In genomic region chr11:77604281-77604680, GRCh38 we compare ENCODE assay signal across 20 cellular contexts. TPM values are rescaled to one million over a fixed set of nuclear protein-coding genes. Genes with fewer than 3 reads are reported as not detected.
DNase-seq lines count a peak whose midpoint lies in the region; ATAC-seq, FAIRE-seq and TF ChIP-seq lines count a peak whose summit lies in the region.
"Had no signal": no experiment of that assay in that cellular context is flagged by ENCODE, and none has a peak within 500 bp of the region (broad histone marks: within the 10 kb centered on the region; RNA-seq: fewer than 3 reads in every experiment).

No MANE protein-coding gene starts in this region.

- H3K56ac ChIP-seq in IMR-90 (ENCODE audit: extremely low read depth, insufficient read depth, low read length), result no peak overlapping the region

- FAIRE-seq in HepG2 (lab: Jason Lieb, UNC), result no peak
- no peak for FAIRE-seq in K562 (lab: Jason Lieb, UNC)
- FAIRE-seq in GM19239 (lab: Jason Lieb, UNC), result no peak
- FAIRE-seq in urothelium cell line (lab: Jason Lieb, UNC), result no peak
- FAIRE-seq: A204.1, D721Med, GM12891 had no signal

- H3K4me2 ChIP-seq in HepG2 (ENCODE audit: low read depth, low read length) (no peak overlapping the region), IMR-90 (ENCODE audit: low read depth, low read length) (no peak overlapping the region), K562 (ENCODE audit: insufficient read depth, low read length) (no peak overlapping the region)
- H3K4me2 ChIP-seq: BLaER1 treated with 17β-estradiol and CSF1 and Interleukin-3, amounts not matched to agents 10 nM and 100 nM had no signal

- H3K36me3 ChIP-seq in HepG2 (replicated peaks in 1 of 2; ENCODE audit: control insufficient read depth in 1 of 2, insufficient read depth in 2 of 2, low read length in 2 of 2) (peaks cover 4 to 44% of the 10 kb centered on the region in 2 experiments), right lobe of liver (peaks cover 0 to 7% (median 6%) of the 10 kb centered on the region in 4 donors), IMR-90 (ENCODE audit: control insufficient read depth, insufficient read depth, low read length) (peaks cover 2% of the 10 kb centered on the region), K562 (ENCODE audit: control insufficient read depth, insufficient read depth, low read length) (peaks cover 51% of the 10 kb centered on the region)

- H3K27ac ChIP-seq in HepG2 (ENCODE audit: extremely low read length, insufficient read depth, low read length) (no peak overlapping the region), right lobe of liver (no peak overlapping the region), IMR-90 (ENCODE audit: insufficient read depth, low read length) (no peak overlapping the region), K562 (ENCODE audit: extremely low read depth, low read depth, low read length) (no peak overlapping the region)
- H3K27ac ChIP-seq: BLaER1 treated with 17β-estradiol and CSF1 and Interleukin-3, amounts not matched to agents 10 nM and 100 nM; C4-2B had no signal

- no peak overlapping the region for H3K4ac ChIP-seq in IMR-90 (ENCODE audit: low read depth, low read length)

- no peaks in the 10 kb centered on the region; a peak in 1 of 4 replicates for H3K79me1 ChIP-seq in IMR-90 (ENCODE audit: low read depth in 1 of 2, low read length in 2 of 2)

- no peak overlapping the region for H2BK15ac ChIP-seq in IMR-90 (ENCODE audit: low read depth, low read length)

- no peak overlapping the region for H2BK20ac ChIP-seq in IMR-90 (ENCODE audit: low read depth, low read length)

- in situ Hi-C loops in HepG2 (cut with HindIII; ENCODE audit: extremely low pct_ligation_motif_present, low pct_unique_long_range_greater_than_20kb), result no loop called here
- in situ Hi-C loops in IMR-90 (cut with MboI; ENCODE audit: low sequenced_read_pairs), result no loop called here
- in situ Hi-C loops in K562 (cut with MboI), result no loop called here

- H3K9me3 ChIP-seq in HepG2 (ENCODE audit: low read length) (no peaks in the 10 kb centered on the region), right lobe of liver (no peaks in the 10 kb centered on the region), IMR-90 (ENCODE audit: control insufficient read depth, insufficient read depth, low read length) (no peaks in the 10 kb centered on the region), K562 (replicated peaks; ENCODE audit: control insufficient read depth, insufficient read depth, low read depth, low read length) (no peaks in the 10 kb centered on the region)
- H3K9me3 ChIP-seq: BLaER1 treated with 17β-estradiol and CSF1 and Interleukin-3, amounts not matched to agents 10 nM and 100 nM had no signal

- H2AK5ac ChIP-seq in IMR-90 (ENCODE audit: low read depth, low read length), result no peak overlapping the region

- no peak for TF ChIP-seq CTCF in HepG2 (CRISPR knock-in tag; IDR thresholded peaks at IDR 0.05)
- TF ChIP-seq CTCF in right lobe of liver (IDR thresholded peaks at IDR 0.05), result no peak
- TF ChIP-seq CTCF in IMR-90 (conservative IDR thresholded peaks at IDR 0.05; ENCODE audit: low read depth, low read length), result no peak
- no peak for TF ChIP-seq CTCF in K562 (IDR thresholded peaks at IDR 0.05 in 2 of 3, conservative IDR thresholded peaks at IDR 0.05 in 1 of 3; ENCODE audit: insufficient read depth in 2 of 3, low read depth in 1 of 3, low read length in 3 of 3)

- H4K91ac ChIP-seq in IMR-90 (ENCODE audit: insufficient read depth, low read depth, low read length), result no peak overlapping the region

- H4K5ac ChIP-seq in IMR-90 (ENCODE audit: low read depth, low read length), result no peak overlapping the region

- intact Hi-C loops in HepG2 (cut with micrococcal nuclease; ENCODE audit: unreplicated experiment), result no loop called here
- intact Hi-C loops in right lobe of liver (cut with DNase I), result no loop called here
- intact Hi-C loops in IMR-90 (cut with micrococcal nuclease), result no loop called here
- intact Hi-C loops in K562 (cut with micrococcal nuclease), result no loop called here

- no peak for ATAC-seq in HepG2
- ATAC-seq in right lobe of liver, result no peak
- ATAC-seq in IMR-90 (ENCODE audit: low read depth), result no peak
- ATAC-seq in K562, result no peak
- ATAC-seq in HG02884 (IDR thresholded peaks at IDR 0.05; ENCODE audit: unreplicated experiment), result no peak
- ATAC-seq: CD8-positive, alpha-beta T cell had no signal

- TF ChIP-seq RAD21 in HepG2 (CRISPR knock-in tag; IDR thresholded peaks at IDR 0.05), result no peak
- no peak for TF ChIP-seq RAD21 in IMR-90 (IDR thresholded peaks at IDR 0.05; ENCODE audit: low read length)
- no peak for TF ChIP-seq RAD21 in K562 (CRISPR knock-in tag; conservative IDR thresholded peaks at IDR 0.05 in 1 of 2, IDR thresholded peaks at IDR 0.05 in 1 of 2)

- no peak overlapping the region for H2BK5ac ChIP-seq in IMR-90 (ENCODE audit: low read depth, low read length, poor library complexity, severe bottlenecking)

- no peak overlapping the region for H2BK120ac ChIP-seq in IMR-90 (ENCODE audit: low read depth, low read length)

- TF ChIP-seq EP300 in HepG2 (IDR thresholded peaks at IDR 0.05; ENCODE audit: low read depth in 2 of 2, low read length in 2 of 2), result no peak
- no peak for TF ChIP-seq EP300 in HepG2 (CRISPR knock-in tag; IDR thresholded peaks at IDR 0.05; ENCODE audit: borderline replicate concordance)
- no peak for TF ChIP-seq EP300 in K562 (IDR thresholded peaks at IDR 0.05; ENCODE audit: low read length)

- H4K20me1 ChIP-seq in HepG2 (ENCODE audit: insufficient read depth, low read length) (no peaks in the 10 kb centered on the region), IMR-90 (ENCODE audit: insufficient read depth, low read length) (no peaks in the 10 kb centered on the region), K562 (replicated peaks; ENCODE audit: control insufficient read depth, insufficient read depth, low read length) (no peaks in the 10 kb centered on the region)
- H4K20me1 ChIP-seq: BLaER1 treated with 17β-estradiol and CSF1 and Interleukin-3, amounts not matched to agents 10 nM and 100 nM had no signal

- no peak overlapping the region for H3K18ac ChIP-seq in IMR-90 (ENCODE audit: low read depth, low read length)

- TF ChIP-seq POLR2A in HepG2 (IDR thresholded peaks at IDR 0.05; ENCODE audit: insufficient read depth in 1 of 2, low read depth in 2 of 2, low read length in 2 of 2), result no peak
- TF ChIP-seq POLR2A in right lobe of liver (IDR thresholded peaks at IDR 0.05), result no peak
- TF ChIP-seq POLR2A in IMR-90 (IDR thresholded peaks at IDR 0.05; ENCODE audit: low read depth, low read length), result no peak
- no peak for TF ChIP-seq POLR2A in K562 (conservative IDR thresholded peaks at IDR 0.05)

- dilution Hi-C loops in IMR-90 (cut with HindIII; ENCODE audit: low sequenced_read_pairs, unreplicated experiment), result no loop called here

- BruUV-seq in HepG2 (replicated peaks; lab: Mats Ljungman, UMichigan) (no TSS peak), IMR-90 (replicated peaks; lab: Mats Ljungman, UMichigan) (no TSS peak), K562 (replicated peaks; lab: Mats Ljungman, UMichigan) (no TSS peak)

- H4K8ac ChIP-seq in IMR-90 (ENCODE audit: low read depth in 2 of 2, low read length in 2 of 2), result no peak overlapping the region

- CTCF ChIA-PET in HepG2 (lab: Yijun Ruan, JAX; ENCODE audit: low intra/inter-chr PET ratio, low total read pairs) (no interaction called here), IMR-90 (lab: Yijun Ruan, JAX) (no interaction called here), K562 (lab: Yijun Ruan, JAX; ENCODE audit: low intra/inter-chr PET ratio) (no interaction called here)

- H3K9ac ChIP-seq in HepG2 (ENCODE audit: insufficient read depth, low read depth, low read length) (no peak overlapping the region), IMR-90 (ENCODE audit: low read depth, low read length) (no peak overlapping the region), K562 (ENCODE audit: insufficient read depth in 1 of 2, low read depth in 2 of 2, low read length in 2 of 2) (no peak overlapping the region)
- H3K9ac ChIP-seq: BLaER1 treated with 17β-estradiol and CSF1 and Interleukin-3, amounts not matched to agents 10 nM and 100 nM had no signal

- no peak overlapping the region for H3K14ac ChIP-seq in IMR-90 (replicated peaks; ENCODE audit: low read depth, low read length)

- no peak overlapping the region for H3K4me3 ChIP-seq in HepG2 (replicated peaks in 1 of 3; ENCODE audit: insufficient read depth in 1 of 3, low read depth in 2 of 3, low read length in 3 of 3)
- no peak overlapping the region for H3K4me3 ChIP-seq in right lobe of liver
- H3K4me3 ChIP-seq in IMR-90 (ENCODE audit: insufficient read depth, low read depth, low read length), result no peak overlapping the region
- no peak overlapping the region for H3K4me3 ChIP-seq in K562
- H3K4me3 ChIP-seq: BLaER1 treated with 17β-estradiol and CSF1 and Interleukin-3, amounts not matched to agents 10 nM and 100 nM had no signal

- H3K79me2 ChIP-seq in HepG2 (ENCODE audit: insufficient read depth, low read length) (no peaks in the 10 kb centered on the region), K562 (ENCODE audit: control insufficient read depth, insufficient read depth, low read length) (no peaks in the 10 kb centered on the region)

- H3K9me1 ChIP-seq in IMR-90 (ENCODE audit: insufficient read depth, low read length) (peaks cover 8% of the 10 kb centered on the region), K562 (ENCODE audit: control insufficient read depth, insufficient read depth, low read length) (no peaks in the 10 kb centered on the region)

- H2AK9ac ChIP-seq in IMR-90 (replicated peaks; ENCODE audit: low read depth, low read length, poor library complexity), result no peak overlapping the region

- no peak overlapping the region for H3K23ac ChIP-seq in IMR-90 (ENCODE audit: low read depth, low read length)

- WGBS in HepG2 (ENCODE audit: low lambda C conversion rate), result 97% methylated on average over 2 of the region's 2 CpGs
- WGBS in right lobe of liver (ENCODE audit: insufficient coverage, low coverage, low lambda C conversion rate, missing lambda C conversion rate), result 96% methylated on average over 2 of the region's 2 CpGs
- no CpG with 5 or more reads among the region's 2 CpGs for WGBS in IMR-90 (ENCODE audit: extremely low coverage in 2 of 2, insufficient read length in 1 of 2), 2 experiments
- whole genome bisulfite sequencing in K562 (ENCODE audit: insufficient coverage, low coverage, missing lambda C conversion rate), result 90% methylated on average over 1 of the region's 2 CpGs

- POLR2A ChIA-PET in HepG2 (lab: Yijun Ruan, JAX) (no interaction called here), IMR-90 (lab: Charles Lee; ENCODE audit: unreplicated experiment) (no interaction called here), K562 (lab: Yijun Ruan, JAX) (interaction anchor here (3.2 kb wide), 1 partner anchor 9 kb away, joined by 16 read pairs; no protein-coding TSS in a partner anchor)

- H3K4me1 ChIP-seq in HepG2 (ENCODE audit: insufficient read depth, low read length) (peaks cover 12% of the 10 kb centered on the region), right lobe of liver (peaks cover 0 to 15% (median 7%) of the 10 kb centered on the region in 4 donors), IMR-90 (ENCODE audit: control insufficient read depth, insufficient read depth, low read length) (peaks cover 12% of the 10 kb centered on the region), K562 (replicated peaks in 1 of 2; ENCODE audit: control insufficient read depth in 2 of 2, insufficient read depth in 2 of 2, low read length in 2 of 2) (peaks cover 0 to 4% of the 10 kb centered on the region in 2 experiments; a peak in 2 of 5 replicates)

- H3K27me3 ChIP-seq in HepG2 (ENCODE audit: control insufficient read depth in 1 of 2, insufficient read depth in 2 of 2, low read length in 2 of 2) (no peaks in the 10 kb centered on the region), right lobe of liver (no peaks in the 10 kb centered on the region), IMR-90 (ENCODE audit: control insufficient read depth, insufficient read depth, low read length) (no peaks in the 10 kb centered on the region), K562 (ENCODE audit: control insufficient read depth in 2 of 2, insufficient read depth in 2 of 2, low read length in 2 of 2) (no peaks in the 10 kb centered on the region)
- H3K27me3 ChIP-seq: BLaER1 treated with 17β-estradiol and CSF1 and Interleukin-3, amounts not matched to agents 10 nM and 100 nM had no signal

- DNase-seq in HepG2 (ENCODE audit: low spot score) (no peak), right lobe of liver (no peak), IMR-90 (no peak), K562 (ENCODE audit: extremely low read depth in 1 of 4, low spot score in 3 of 4) (no peak), GM19239 (ENCODE audit: insufficient read length, low spot score) (no peak), urothelium cell line (ENCODE audit: low spot score) (no peak)
- DNase-seq: 8988T; AML-193; Caco-2; Calu3; CD4-positive, alpha-beta T cell; CD8-positive, alpha-beta T cell; DMS79 treated with DMSO at 0.1 percent for 48 hours; GF-D8 had no signal

- H2AFZ ChIP-seq in HepG2 (ENCODE audit: low read length) (no peak overlapping the region), IMR-90 (replicated peaks; ENCODE audit: low read length, poor library complexity) (no peak overlapping the region), K562 (ENCODE audit: low read depth, low read length) (no peak overlapping the region)

RNA-seq across cellular contexts. Expression of gene AQP11, which starts 14.5 kb away (rescaled TPM):
- 8.5 and 15.3 TPM in 2 replicates for total RNA-seq in HepG2 (2016; rRNA removed; fragmentation: Illumina TruSeq; extraction: Trizol)
- 6.5 and 7.9 TPM in 2 replicates for total RNA-seq in HepG2 (2016; cell fraction: cytosol; rRNA removed; fragmentation: Illumina TruSeq; extraction: Trizol; ENCODE audit: low read depth)
- 9.4 and 15.2 TPM in 2 replicates for total RNA-seq in HepG2 (2016; cell fraction: insoluble cytoplasmic fraction; rRNA removed; fragmentation: Illumina TruSeq; extraction: Trizol)
- 10.0 and 11.2 TPM in 2 replicates for total RNA-seq in HepG2 (2016; cell fraction: membrane; rRNA removed; fragmentation: Illumina TruSeq; extraction: Trizol)
- total RNA-seq in HepG2 (2016; cell fraction: nucleus; rRNA removed; fragmentation: Illumina TruSeq; extraction: Trizol), result 15.0 and 16.5 TPM in 2 replicates
- 10.4 and 12.2 TPM in 2 replicates for polyA plus RNA-seq in HepG2 (2011; rRNA removed)
- polyA plus RNA-seq in HepG2 (2011; cell fraction: cytosol; rRNA removed), result 11.8 and 12.5 TPM in 2 replicates
- polyA plus RNA-seq in HepG2 (2011; cell fraction: nucleus; rRNA removed), result 17.3 and 18.8 TPM in 2 replicates
- 10.4 and 11.2 TPM in 2 replicates for polyA plus RNA-seq in HepG2 (2012)
- polyA plus RNA-seq in HepG2 (2016; cell fraction: cytosol; fragmentation: Illumina TruSeq; extraction: Trizol; ENCODE audit: low read depth), result 6.8 and 8.5 TPM in 2 replicates
- 10.0 and 10.3 TPM in 2 replicates for polyA plus RNA-seq in HepG2 (2016; cell fraction: insoluble cytoplasmic fraction; fragmentation: Illumina TruSeq; extraction: Trizol; ENCODE audit: low read depth)
- 8.8 and 9.2 TPM in 2 replicates for polyA plus RNA-seq in HepG2 (2016; cell fraction: membrane; fragmentation: Illumina TruSeq; extraction: Trizol; ENCODE audit: low read depth)
- 18.5 and 20.1 TPM in 2 replicates for polyA plus RNA-seq in HepG2 (2016; cell fraction: nucleus; fragmentation: Illumina TruSeq; extraction: Trizol; ENCODE audit: insufficient read depth, low read depth)
- polyA minus RNA-seq in HepG2 (2011; rRNA and poly(A)+ RNA removed; ENCODE audit: low replicate concordance), result 0.47 and 27.9 TPM in 2 replicates
- polyA minus RNA-seq in HepG2 (2011; cell fraction: cytosol; rRNA and poly(A)+ RNA removed), result 8.8 and 10.0 TPM in 2 replicates
- 7.5 and 7.7 TPM in 2 replicates for polyA minus RNA-seq in HepG2 (2011; cell fraction: nucleus; rRNA and poly(A)+ RNA removed)
- total RNA-seq in right lobe of liver, result 10 to 100 TPM in 1 of 6 experiments, 1 to 10 TPM in 5; 3.9 to 11.9 (median 6.5) TPM
- total RNA-seq in IMR-90 (2012; rRNA removed), result 1.1 and 1.4 TPM in 2 replicates
- 1.1 and 1.5 TPM in 2 replicates for polyA plus RNA-seq in IMR-90 (2012; rRNA removed)
- 0.86 and 2.2 TPM in 2 replicates for polyA plus RNA-seq in IMR-90 (2012; cell fraction: cytosol; rRNA removed)
- 1.0 and 3.2 TPM in 2 replicates for polyA plus RNA-seq in IMR-90 (2012; cell fraction: nucleus; rRNA removed; ENCODE audit: low replicate concordance)
- 1.1 and 2.0 TPM in 2 replicates for total RNA-seq in K562 (2011; cell fraction: chromatin; rRNA removed; ENCODE audit: low replicate concordance)
- total RNA-seq in K562 (2011; cell fraction: nucleolus; rRNA removed), result 2.0 and 2.1 TPM in 2 replicates
- total RNA-seq in K562 (2011; cell fraction: nucleoplasm; rRNA removed), result 1.1 and 1.5 TPM in 2 replicates
- total RNA-seq in K562 (2014; rRNA removed), result 0.36 and 0.45 TPM in 2 replicates
- 0.11 and 0.16 TPM in 2 replicates for total RNA-seq in K562 (2014; rRNA removed; fragmentation: Illumina TruSeq; extraction: Trizol)
- 0.25 and 0.34 TPM in 2 replicates for total RNA-seq in K562 (2015; rRNA removed; fragmentation: Illumina TruSeq; extraction: Trizol)
- total RNA-seq in K562 (2021), result 0.35 and 0.58 TPM in 2 replicates
- 0.39 and 0.54 TPM in 2 replicates for polyA plus RNA-seq in K562 (2011; rRNA removed)
- 0.47 and 1.1 TPM in 2 replicates for polyA plus RNA-seq in K562 (2011; cell fraction: cytosol; rRNA removed)
- polyA plus RNA-seq in K562 (2011; cell fraction: nucleus; rRNA removed), result 3.5 and 6.4 TPM in 2 replicates
- 0.83 and 1.5 TPM in 2 replicates for polyA plus RNA-seq in K562 (2012)
- polyA plus RNA-seq in K562 (2014; fragmentation: Illumina TruSeq; extraction: Trizol), result 0.09 and 0.18 TPM in 2 replicates
- polyA plus RNA-seq in K562 (2014; fragmentation: Nextera tagmentation; extraction: Ambion mirVana), result 1 to 10 TPM in 1 of 2 experiments, under 1 TPM in 1; 0.42 to 1.0 TPM
- polyA plus RNA-seq in K562 (2014; rRNA removed), result 0.37 and 0.51 TPM in 2 replicates
- polyA minus RNA-seq in K562 (2011; rRNA and poly(A)+ RNA removed), result 0.18 and 0.39 TPM in 2 replicates
- 0.82 TPM in 1 of 2 replicates, not detected in the other for polyA minus RNA-seq in K562 (2011; cell fraction: cytosol; rRNA and poly(A)+ RNA removed)
- polyA minus RNA-seq in K562 (2011; cell fraction: nucleus; rRNA and poly(A)+ RNA removed), result 0.67 and 1.00 TPM in 2 replicates
- total RNA-seq: CD4-positive, alpha-beta T cell had no signal

RNA-seq across cellular contexts. Expression of gene CLNS1A, which starts 33.3 kb away (rescaled TPM):
- 219 and 267 TPM in 2 replicates for total RNA-seq in HepG2 (2016; rRNA removed; fragmentation: Illumina TruSeq; extraction: Trizol)
- 108 and 110 TPM in 2 replicates for total RNA-seq in HepG2 (2016; cell fraction: cytosol; rRNA removed; fragmentation: Illumina TruSeq; extraction: Trizol; ENCODE audit: low read depth)
- 222 and 256 TPM in 2 replicates for total RNA-seq in HepG2 (2016; cell fraction: insoluble cytoplasmic fraction; rRNA removed; fragmentation: Illumina TruSeq; extraction: Trizol)
- total RNA-seq in HepG2 (2016; cell fraction: membrane; rRNA removed; fragmentation: Illumina TruSeq; extraction: Trizol), result 126 and 131 TPM in 2 replicates
- total RNA-seq in HepG2 (2016; cell fraction: nucleus; rRNA removed; fragmentation: Illumina TruSeq; extraction: Trizol), result 78.7 and 91.3 TPM in 2 replicates
- polyA plus RNA-seq in HepG2 (2011; rRNA removed), result 130 and 158 TPM in 2 replicates
- polyA plus RNA-seq in HepG2 (2011; cell fraction: cytosol; rRNA removed), result 98.7 and 135 TPM in 2 replicates
- 33.7 and 50.7 TPM in 2 replicates for polyA plus RNA-seq in HepG2 (2011; cell fraction: nucleus; rRNA removed)
- polyA plus RNA-seq in HepG2 (2012), result 170 and 180 TPM in 2 replicates
- polyA plus RNA-seq in HepG2 (2016; cell fraction: cytosol; fragmentation: Illumina TruSeq; extraction: Trizol; ENCODE audit: low read depth), result 55.2 and 55.5 TPM in 2 replicates
- 255 and 262 TPM in 2 replicates for polyA plus RNA-seq in HepG2 (2016; cell fraction: insoluble cytoplasmic fraction; fragmentation: Illumina TruSeq; extraction: Trizol; ENCODE audit: low read depth)
- 99.8 and 107 TPM in 2 replicates for polyA plus RNA-seq in HepG2 (2016; cell fraction: membrane; fragmentation: Illumina TruSeq; extraction: Trizol; ENCODE audit: low read depth)
- 117 and 123 TPM in 2 replicates for polyA plus RNA-seq in HepG2 (2016; cell fraction: nucleus; fragmentation: Illumina TruSeq; extraction: Trizol; ENCODE audit: insufficient read depth, low read depth)
- 67.3 and 108 TPM in 2 replicates for polyA minus RNA-seq in HepG2 (2011; rRNA and poly(A)+ RNA removed; ENCODE audit: low replicate concordance)
- 78.1 and 86.3 TPM in 2 replicates for polyA minus RNA-seq in HepG2 (2011; cell fraction: cytosol; rRNA and poly(A)+ RNA removed)
- polyA minus RNA-seq in HepG2 (2011; cell fraction: nucleus; rRNA and poly(A)+ RNA removed), result 93.0 and 124 TPM in 2 replicates
- 10 to 100 TPM; 41.2 to 86.8 (median 64.1) TPM for total RNA-seq in right lobe of liver
- total RNA-seq in IMR-90 (2012; rRNA removed), result 66.7 and 188 TPM in 2 replicates
- polyA plus RNA-seq in IMR-90 (2012; rRNA removed), result 88.0 and 97.0 TPM in 2 replicates
- polyA plus RNA-seq in IMR-90 (2012; cell fraction: cytosol; rRNA removed), result 16.0 and 24.9 TPM in 2 replicates
- 9.7 and 42.8 TPM in 2 replicates for polyA plus RNA-seq in IMR-90 (2012; cell fraction: nucleus; rRNA removed; ENCODE audit: low replicate concordance)
- 163 and 326 TPM in 2 replicates for total RNA-seq in K562 (2011; cell fraction: chromatin; rRNA removed; ENCODE audit: low replicate concordance)
- total RNA-seq in K562 (2011; cell fraction: nucleolus; rRNA removed), result 82.2 and 103 TPM in 2 replicates
- total RNA-seq in K562 (2011; cell fraction: nucleoplasm; rRNA removed), result 168 and 230 TPM in 2 replicates
- 307 and 311 TPM in 2 replicates for total RNA-seq in K562 (2014; rRNA removed)
- 389 and 460 TPM in 2 replicates for total RNA-seq in K562 (2014; rRNA removed; fragmentation: Illumina TruSeq; extraction: Trizol)
- total RNA-seq in K562 (2015; rRNA removed; fragmentation: Illumina TruSeq; extraction: Trizol), result 326 and 345 TPM in 2 replicates
- total RNA-seq in K562 (2021), result 225 and 234 TPM in 2 replicates
- polyA plus RNA-seq in K562 (2011; rRNA removed), result 334 and 472 TPM in 2 replicates
- polyA plus RNA-seq in K562 (2011; cell fraction: cytosol; rRNA removed), result 164 and 253 TPM in 2 replicates
- polyA plus RNA-seq in K562 (2011; cell fraction: nucleus; rRNA removed), result 104 and 127 TPM in 2 replicates
- polyA plus RNA-seq in K562 (2012), result 249 and 267 TPM in 2 replicates
- polyA plus RNA-seq in K562 (2014; fragmentation: Illumina TruSeq; extraction: Trizol), result 420 and 442 TPM in 2 replicates
- polyA plus RNA-seq in K562 (2014; fragmentation: Nextera tagmentation; extraction: Ambion mirVana), result 100 to 1,000 TPM; 146 to 164 TPM
- polyA plus RNA-seq in K562 (2014; rRNA removed), result 397 and 427 TPM in 2 replicates
- 511 and 540 TPM in 2 replicates for polyA minus RNA-seq in K562 (2011; rRNA and poly(A)+ RNA removed)
- polyA minus RNA-seq in K562 (2011; cell fraction: cytosol; rRNA and poly(A)+ RNA removed), result 125 and 149 TPM in 2 replicates
- polyA minus RNA-seq in K562 (2011; cell fraction: nucleus; rRNA and poly(A)+ RNA removed), result 58.6 and 91.7 TPM in 2 replicates

Comparison
In these comparisons a context has a peak if more than half of its experiments do, and no peak if none do; other contexts are left out.
1. Of the 241 proteins assayed by ChIP-seq in both HepG2 and K562: peak only in HepG2: MAFK; only in K562: MAFG; in both: MAFF; in neither: 238.